8 cellular contexts compared by ENCODE assay signal in genomic region chr7:115356139-115356746, GRCh38.
DNase-seq lines count a peak whose midpoint lies in the region; ATAC-seq and TF ChIP-seq lines count a peak whose summit lies in the region.

No MANE protein-coding gene starts in this region.

- intact Hi-C loops in gastrocnemius medialis (cut with DNase I; ENCODE audit: low total_unique reads): no loop called here

- H3K9ac ChIP-seq in Loucy (ENCODE audit: low read depth, low read length, poor library complexity, severe bottlenecking): no peak overlapping the region

- no peaks in the 10 kb centered on the region for H3K9me2 ChIP-seq in Loucy (replicated peaks; ENCODE audit: low read depth, low read length)

- H3K9me3 ChIP-seq in Loucy (ENCODE audit: insufficient read depth, low read depth, low read length) (no peaks in the 10 kb centered on the region), osteoblast (ENCODE audit: low read depth, low read length) (no peaks in the 10 kb centered on the region), gastrocnemius medialis (no peaks in the 10 kb centered on the region)

- TF ChIP-seq CTCF in Loucy (conservative IDR thresholded peaks at IDR 0.05; ENCODE audit: low read length) (peak; percentile 44), choroid plexus epithelial cell (conservative IDR thresholded peaks at IDR 0.05; ENCODE audit: low read depth, low read length) (peak; percentile 71), osteoblast (IDR thresholded peaks at IDR 0.05; ENCODE audit: extremely low read depth, low read depth, low read length) (peak; percentile 70), gastrocnemius medialis (IDR thresholded peaks at IDR 0.05 in 4 of 5, conservative IDR thresholded peaks at IDR 0.05 in 1 of 5) (peak in 1 of 5 experiments; percentile 29)

- ATAC-seq in gastrocnemius medialis: no peak

- no peaks in the 10 kb centered on the region for H3F3A ChIP-seq in Loucy (ENCODE audit: low read depth)

- no peaks in the 10 kb centered on the region for H3K27me3 ChIP-seq in Loucy (ENCODE audit: insufficient read depth, low read length, poor library complexity, severe bottlenecking)
- H3K27me3 ChIP-seq in osteoblast (ENCODE audit: insufficient read depth, low read length): no peaks in the 10 kb centered on the region
- H3K27me3 ChIP-seq in gastrocnemius medialis: no peaks in the 10 kb centered on the region

- in situ Hi-C loops in gastrocnemius medialis (cut with MboI; ENCODE audit: low sequenced_read_pairs in 4 of 4): no loop called here

- no peaks in the 10 kb centered on the region for H3K36me3 ChIP-seq in Loucy (ENCODE audit: insufficient read depth, low read length)
- no peaks in the 10 kb centered on the region for H3K36me3 ChIP-seq in osteoblast (ENCODE audit: insufficient read depth, low read length)
- H3K36me3 ChIP-seq in gastrocnemius medialis: no peaks in the 10 kb centered on the region

- no peaks in the 10 kb centered on the region for H3K4me1 ChIP-seq in Loucy (ENCODE audit: insufficient read depth, low read length, poor library complexity, severe bottlenecking)
- H3K4me1 ChIP-seq in osteoblast (ENCODE audit: insufficient read depth, low read length): no peaks in the 10 kb centered on the region
- no peaks in the 10 kb centered on the region for H3K4me1 ChIP-seq in gastrocnemius medialis

- DNase-seq in NCI-H146 (lab: John Stamatoyannopoulos, UW): peak; percentile 1
- no peak for DNase-seq in NCI-H146 treated with DMSO at 0.1 percent for 48 hours (lab: John Stamatoyannopoulos, UW; ENCODE audit: unreplicated experiment)
- peak; percentile 66 for DNase-seq in choroid plexus epithelial cell (ENCODE audit: low read depth)
- no peak for DNase-seq in osteoblast (ENCODE audit: insufficient read length, low spot score, missing footprints)
- DNase-seq in gastrocnemius medialis: no peak
- DNase-seq in T1000 (lab: John Stamatoyannopoulos, UW): no peak
- DNase-seq in inferior parietal cortex (ENCODE audit: extremely low spot score): no peak

- H3K4me3 ChIP-seq in Loucy (ENCODE audit: low read length, poor library complexity, severe bottlenecking): no peak overlapping the region
- no peak overlapping the region for H3K4me3 ChIP-seq in choroid plexus epithelial cell (ENCODE audit: low read depth, low read length)
- no peak overlapping the region for H3K4me3 ChIP-seq in osteoblast (ENCODE audit: insufficient read depth, low read length)
- H3K4me3 ChIP-seq in gastrocnemius medialis: no peak overlapping the region

- H3K79me2 ChIP-seq in Loucy (ENCODE audit: insufficient read depth, low read length): no peaks in the 10 kb centered on the region
- no peaks in the 10 kb centered on the region for H3K79me2 ChIP-seq in osteoblast (ENCODE audit: insufficient read depth, low read length)

- TF ChIP-seq POLR2A in gastrocnemius medialis (IDR thresholded peaks at IDR 0.05): no peak

- H3K27ac ChIP-seq in osteoblast (ENCODE audit: low read depth, low read length): no peak overlapping the region
- no peak overlapping the region for H3K27ac ChIP-seq in gastrocnemius medialis

- H4K20me1 ChIP-seq in Loucy (ENCODE audit: insufficient read depth, low read length, poor library complexity, severe bottlenecking): no peaks in the 10 kb centered on the region
- H4K20me1 ChIP-seq in osteoblast (ENCODE audit: insufficient read depth, low read length): no peaks in the 10 kb centered on the region

- no peak overlapping the region for H2AFZ ChIP-seq in Loucy (ENCODE audit: low read length)
- H2AFZ ChIP-seq in osteoblast (ENCODE audit: low read length): peak overlapping the region; percentile 2

- H3K4me2 ChIP-seq in Loucy (ENCODE audit: low read depth, low read length, poor library complexity, severe bottlenecking): no peak overlapping the region
- no peak overlapping the region for H3K4me2 ChIP-seq in osteoblast (ENCODE audit: insufficient read depth, low read length)

Comparison
In these comparisons a context has a peak if more than half of its experiments do, and no peak if none do; other contexts are left out.
1. DNase-seq: peak in NCI-H146 (single experiment) and choroid plexus epithelial cell (single experiment); none in NCI-H146 treated with DMSO at 0.1 percent for 48 hours (single experiment), osteoblast (single experiment), gastrocnemius medialis (0 of 2), T1000 (single experiment) and inferior parietal cortex (single experiment).